In genomic region chr9:136858452-136858843, GRCh38 we compare ENCODE assay signal across 10 cellular contexts. TPM values are rescaled to one million over a fixed set of nuclear protein-coding genes. Genes with fewer than 3 reads are reported as not detected.
DNase-seq lines count a peak whose midpoint lies in the region; ATAC-seq and TF ChIP-seq lines count a peak whose summit lies in the region.
"Had no signal": no experiment of that assay in that cellular context is flagged by ENCODE, and none has a peak within 500 bp of the region (broad histone marks: within the 10 kb centered on the region; RNA-seq: fewer than 3 reads in every experiment).

No MANE protein-coding gene starts in this region.

- H3K36me3 ChIP-seq in heart right ventricle: peaks cover 3 to 46% (median 24%) of the 10 kb centered on the region in 9 donors
- peaks cover 30% of the 10 kb centered on the region for H3K36me3 ChIP-seq in right atrium auricular region
- peaks cover 0 to 21% (median 10%) of the 10 kb centered on the region in 4 donors for H3K36me3 ChIP-seq in transverse colon

- intact Hi-C loops in heart right ventricle (cut with DNase I): no loop called here
- intact Hi-C loops in Right ventricle myocardium inferior (cut with DNase I): no loop called here
- intact Hi-C loops in transverse colon (cut with DNase I; ENCODE audit: low total_unique reads): no loop called here

- 94 to 96% methylated on average over 15 of the region's 15 CpGs for WGBS in heart right ventricle, 2 donors
- WGBS in transverse colon (ENCODE audit: low coverage in 1 of 2), 2 donors: 72% methylated on average over 14 of the region's 15 CpGs; no CpG with 5 or more reads in 1 of the 2 donors

- DNase-seq in heart right ventricle (no peak), Right ventricle myocardium inferior (ENCODE audit: missing footprints) (no peak), right atrium auricular region (ENCODE audit: low spot score) (no peak), transverse colon (no peak), DMS53 (lab: John Stamatoyannopoulos, UW) (no peak), HuH-7.5 (ENCODE audit: low spot score) (no peak)
- DNase-seq: activated naive CD4-positive, alpha-beta T cell; NCI-H1048 had no signal

- in situ Hi-C loops in transverse colon (cut with MboI; ENCODE audit: low pct_ligation_motif_present in 1 of 4, low pct_unique_long_range_greater_than_20kb in 1 of 4, low sequenced_read_pairs in 3 of 4): no loop called here

- no peak for TF ChIP-seq POLR2A in transverse colon (IDR thresholded peaks at IDR 0.05)

- H3K27me3 ChIP-seq in heart right ventricle (no peaks in the 10 kb centered on the region), right atrium auricular region (no peaks in the 10 kb centered on the region), transverse colon (no peaks in the 10 kb centered on the region)
- H3K27me3 ChIP-seq: gastroesophageal sphincter had no signal

- TF ChIP-seq EP300 in transverse colon (IDR thresholded peaks at IDR 0.05; ENCODE audit: low read depth): no peak

- ATAC-seq in heart right ventricle: peak in 1 of 8 donors; percentile 1
- ATAC-seq in Right ventricle myocardium inferior: no peak

- peaks cover 0 to 19% (median 15%) of the 10 kb centered on the region in 9 donors for H3K4me1 ChIP-seq in heart right ventricle
- peaks cover 0 to 13% of the 10 kb centered on the region in 2 donors for H3K4me1 ChIP-seq in right atrium auricular region
- peaks cover 28 to 52% (median 40%) of the 10 kb centered on the region in 4 donors for H3K4me1 ChIP-seq in transverse colon

- H3K27ac ChIP-seq in heart right ventricle: peak overlapping the region in 7 of 10 donors; percentile 22 to 70 (median 54)
- peak overlapping the region; percentile 17 to 67 for H3K27ac ChIP-seq in right atrium auricular region
- H3K27ac ChIP-seq in transverse colon: peak overlapping the region; percentile 89 to 92 (median 92)

- TF ChIP-seq CTCF in heart right ventricle (IDR thresholded peaks at IDR 0.05) (no peak), right atrium auricular region (IDR thresholded peaks at IDR 0.05) (no peak), transverse colon (IDR thresholded peaks at IDR 0.05) (no peak)

- no peaks in the 10 kb centered on the region for H3K9me3 ChIP-seq in heart right ventricle
- no peaks in the 10 kb centered on the region for H3K9me3 ChIP-seq in right atrium auricular region
- no peaks in the 10 kb centered on the region for H3K9me3 ChIP-seq in transverse colon
- H3K9me3 ChIP-seq: gastroesophageal sphincter, thoracic aorta had no signal

- H3K4me3 ChIP-seq in heart right ventricle (no peak overlapping the region), right atrium auricular region (no peak overlapping the region), transverse colon (no peak overlapping the region)
- H3K4me3 ChIP-seq: gastroesophageal sphincter, thoracic aorta had no signal

RNA-seq across cellular contexts. Expression of gene MAMDC4, which starts 6.3 kb away (rescaled TPM):
- total RNA-seq in heart right ventricle (10 to 100 TPM in 2 of 10 donors, 1 to 10 TPM in 8; 4.1 to 11.3 (median 8.3) TPM), Right ventricle myocardium inferior (12.8 TPM), right atrium auricular region (1 to 10 TPM; 1.7 to 2.0 TPM), transverse colon (10 to 100 TPM; 11.4 to 52.5 (median 23.2) TPM)
- polyA plus RNA-seq in heart right ventricle: 10 to 100 TPM in 1 of 2 donors, 1 to 10 TPM in 1; 8.0 to 45.4 TPM

RNA-seq across cellular contexts. Expression of gene EDF1, which starts 7.7 kb away (rescaled TPM):
- total RNA-seq in heart right ventricle: 100 to 1,000 TPM; 289 to 375 (median 329) TPM
- 1,000 to 10,000 TPM in 1 of 2 donors, 100 to 1,000 TPM in 1; 624 to 1,058 TPM for polyA plus RNA-seq in heart right ventricle
- 358 TPM for total RNA-seq in Right ventricle myocardium inferior
- total RNA-seq in right atrium auricular region: 100 to 1,000 TPM; 329 to 428 TPM
- total RNA-seq in transverse colon: 100 to 1,000 TPM; 353 to 618 (median 555) TPM

RNA-seq across cellular contexts. Expression of gene PHPT1, which starts 9.2 kb away (rescaled TPM):
- 100 to 1,000 TPM; 310 to 376 (median 327) TPM for total RNA-seq in heart right ventricle
- polyA plus RNA-seq in heart right ventricle: 100 to 1,000 TPM; 354 to 650 TPM
- 358 TPM for total RNA-seq in Right ventricle myocardium inferior
- total RNA-seq in right atrium auricular region: 100 to 1,000 TPM; 140 to 154 TPM
- 100 to 1,000 TPM in 2 of 4 donors, 10 to 100 TPM in 2; 69.7 to 134 (median 107) TPM for total RNA-seq in transverse colon

RNA-seq across cellular contexts. Expression of gene AJM1, which starts 16.2 kb away (rescaled TPM):
- 1 to 10 TPM; 3.6 to 8.3 (median 5.9) TPM for total RNA-seq in heart right ventricle
- 1 to 10 TPM; 3.4 to 7.6 TPM for polyA plus RNA-seq in heart right ventricle
- total RNA-seq in Right ventricle myocardium inferior: 8.6 TPM
- 1 to 10 TPM; 2.7 to 3.0 TPM for total RNA-seq in right atrium auricular region
- total RNA-seq in transverse colon: 10 to 100 TPM in 3 of 4 donors, 1 to 10 TPM in 1; 9.8 to 26.5 (median 17.0) TPM

RNA-seq across cellular contexts. Expression of gene TRAF2, which starts 27.9 kb away (rescaled TPM):
- 10 to 100 TPM in 5 of 10 donors, 1 to 10 TPM in 5; 5.4 to 14.8 (median 9.7) TPM for total RNA-seq in heart right ventricle
- polyA plus RNA-seq in heart right ventricle: 10 to 100 TPM; 10.1 to 17.0 TPM
- total RNA-seq in Right ventricle myocardium inferior: 12.6 TPM
- total RNA-seq in right atrium auricular region: 1 to 10 TPM; 1.9 to 4.1 TPM
- 10 to 100 TPM; 12.5 to 60.6 (median 13.8) TPM for total RNA-seq in transverse colon
